8 cellular contexts compared by ENCODE assay signal in the genomic region with DNA sequence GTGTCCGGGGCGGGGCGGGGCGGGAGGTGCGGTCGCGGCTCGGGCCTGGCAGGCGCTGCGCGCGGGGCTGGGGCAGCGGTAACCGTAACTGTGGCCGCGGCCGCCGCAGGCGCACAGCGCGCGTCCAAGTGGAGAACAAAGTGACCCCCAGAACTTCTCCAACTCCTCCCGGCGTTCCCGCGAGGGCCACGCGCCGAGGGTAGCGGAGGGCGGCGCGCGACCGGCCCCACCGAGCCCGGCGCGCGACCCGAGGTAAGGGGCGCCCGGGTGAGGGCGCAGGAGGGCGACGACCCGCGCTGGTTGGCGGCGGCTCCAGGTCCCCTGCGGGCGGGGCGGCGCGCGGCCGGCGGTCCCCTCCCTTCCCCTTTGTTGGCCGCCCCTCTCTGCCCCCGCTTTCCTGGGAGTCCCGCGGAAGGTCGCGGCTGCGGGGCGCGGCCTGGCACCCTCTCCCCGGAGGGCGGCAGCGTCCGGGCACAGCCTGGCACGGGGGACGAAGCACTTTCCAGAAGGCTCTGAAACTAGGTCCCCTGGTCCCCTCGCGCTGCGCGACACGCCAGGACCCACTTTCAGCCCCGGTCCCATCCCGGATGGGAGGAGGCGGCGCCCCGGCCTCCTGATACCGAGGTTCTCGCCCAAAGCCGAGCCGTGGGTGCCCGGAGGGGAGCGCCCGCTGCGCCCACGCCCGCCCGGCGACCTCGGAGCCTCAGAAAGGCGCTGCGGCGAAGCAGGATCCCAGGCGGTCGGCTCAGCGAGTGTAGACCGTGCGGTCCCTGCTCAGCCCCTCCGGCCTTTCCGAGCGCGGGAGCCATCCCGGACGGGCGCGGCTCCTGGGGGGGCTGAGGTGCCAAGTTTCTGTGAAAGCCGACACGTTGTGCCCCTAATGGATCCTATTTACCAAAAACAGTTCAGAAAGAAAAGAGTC. TPM values are rescaled to one million over a fixed set of nuclear protein-coding genes. Genes with fewer than 3 reads are reported as not detected.
DNase-seq lines count a peak whose midpoint lies in the region; ATAC-seq and TF ChIP-seq lines count a peak whose summit lies in the region.

TSS of gene TIAM2 (plus strand) at position 75 of the 922 bp plus-strand sequence. CDS start 133,909 bp downstream, outside the sequence.

- no peaks in the 10 kb centered on the region for H3K9me3 Mint-ChIP-seq in H9
- H3K9me3 Mint-ChIP-seq in activated CD4-positive, alpha-beta memory T cell treated with anti-CD3 and anti-CD28 coated beads, Interleukin-2, amount 10 ng/mL, durations not matched to agents 7 days and 5 days = no peaks in the 10 kb centered on the region

- peak within 1 kb of the TSS; percentile 14 for H2BK120ac ChIP-seq in H9 (ENCODE audit: low read depth, low read length, poor library complexity, severe bottlenecking)

- peaks cover 19 to 26% of the 10 kb centered on the region in 2 experiments for H3K4me1 Mint-ChIP-seq in H9
- peaks cover 11% of the 10 kb centered on the region for H3K4me1 Mint-ChIP-seq in activated CD4-positive, alpha-beta memory T cell treated with anti-CD3 and anti-CD28 coated beads, Interleukin-2, amount 10 ng/mL, durations not matched to agents 7 days and 5 days

- peak within 1 kb of the TSS; percentile 87 for H3K14ac ChIP-seq in H9 (ENCODE audit: insufficient read depth, low read length)

- ATAC-seq in HG02610 (IDR thresholded peaks at IDR 0.05; ENCODE audit: unreplicated experiment) = no peak

- H3K4me3 ChIP-seq in AG09309 (ENCODE audit: control insufficient read depth, low read depth, low read length) (peak within 1 kb of the TSS; percentile 79), foreskin fibroblast (ENCODE audit: low read depth in 1 of 2, low read length in 2 of 2) (peak within 1 kb of the TSS; percentile 61 to 76), neuron (ENCODE audit: low read length) (peak within 1 kb of the TSS; percentile 67), urinary bladder (ENCODE audit: low read depth, low read length) (peak within 1 kb of the TSS; percentile 51)

- H2BK5ac ChIP-seq in H9 (ENCODE audit: insufficient read length, low read length) = no peak within 1 kb of the TSS

- H3K4me2 ChIP-seq in H9 (ENCODE audit: insufficient read depth, insufficient read length, low read length) = peak within 1 kb of the TSS; percentile 65

- no peak within 1 kb of the TSS for H2AFZ ChIP-seq in H9 (ENCODE audit: low read length)
- H2AFZ ChIP-seq in neuron (ENCODE audit: low read depth, low read length) = peak within 1 kb of the TSS; percentile 78

- no peak within 1 kb of the TSS for H2AK5ac ChIP-seq in H9 (ENCODE audit: insufficient read length, low read length)

- no peaks in the 10 kb centered on the region for H3K79me1 ChIP-seq in H9 (ENCODE audit: insufficient read depth, low read depth, low read length, poor library complexity, severe bottlenecking)

- H4K5ac ChIP-seq in H9 (ENCODE audit: insufficient read length, low read depth, low read length) = no peak within 1 kb of the TSS

- no CpG with 5 or more reads among the region's 114 CpGs for WGBS in H9 (ENCODE audit: extremely low coverage, insufficient read length, low lambda C conversion rate)
- WGBS in urinary bladder = under 1% methylated on average over 114 of the region's 114 CpGs

- no peak within 1 kb of the TSS for H3K23ac ChIP-seq in H9 (ENCODE audit: insufficient read length, low read depth, low read length)

- no peak within 1 kb of the TSS for H2BK12ac ChIP-seq in H9 (ENCODE audit: insufficient read length, low read depth, low read length)

- H3K56ac ChIP-seq in H9 (ENCODE audit: insufficient read length, low read depth, low read length) = no peak within 1 kb of the TSS

- H4K8ac ChIP-seq in H9 (replicated peaks; ENCODE audit: insufficient read length, low read depth, low read length) = no peak within 1 kb of the TSS

- no peak within 1 kb of the TSS for H3T11ph ChIP-seq in H9 (ENCODE audit: low read length)

- H3K36me3 ChIP-seq in neuron (ENCODE audit: insufficient read depth, low read length) (no peaks in the 10 kb centered on the region), urinary bladder (ENCODE audit: insufficient read depth) (no peaks in the 10 kb centered on the region)

- no peak within 1 kb of the TSS; the same call in 1 of the 2 replicates for H3K4ac ChIP-seq in H9 (ENCODE audit: low read depth, low read length)

- H2BK15ac ChIP-seq in H9 (ENCODE audit: low read depth, low read length) = no peak within 1 kb of the TSS

- H3K27ac ChIP-seq in H9 (ENCODE audit: insufficient read length, low read depth, low read length) (no peak within 1 kb of the TSS), urinary bladder (ENCODE audit: low read depth) (no peak within 1 kb of the TSS)

- H3K4me1 ChIP-seq in H9 (ENCODE audit: insufficient read depth, low read length) = no peaks in the 10 kb centered on the region; the same call in 1 of the 2 replicates
- H3K4me1 ChIP-seq in neuron (ENCODE audit: insufficient read depth, low read length) = peaks cover 12% of the 10 kb centered on the region
- no peaks in the 10 kb centered on the region for H3K4me1 ChIP-seq in urinary bladder (ENCODE audit: insufficient read depth)

- H3K9me3 ChIP-seq in H9 (ENCODE audit: control insufficient read depth, low read depth, low read length) (no peaks in the 10 kb centered on the region), neuron (ENCODE audit: low read length) (no peaks in the 10 kb centered on the region)

- no peaks in the 10 kb centered on the region for H3K79me2 ChIP-seq in H9 (ENCODE audit: insufficient read depth, low read length)

- CTCF ChIA-PET in activated CD4-positive, alpha-beta memory T cell treated with anti-CD3 and anti-CD28 coated beads, Interleukin-2, amount 10 ng/mL, durations not matched to agents 7 days and 5 days (lab: Charles Lee) = no interaction called here

- peaks cover 12% of the 10 kb centered on the region for H3K23me2 ChIP-seq in H9 (ENCODE audit: insufficient read length, low read depth, low read length, poor library complexity, severe bottlenecking)

- peak within 1 kb of the TSS in 1 of 3 experiments; percentile 87; a peak in 2 of 7 replicates for H3K27ac Mint-ChIP-seq in H9
- no peak within 1 kb of the TSS for H3K27ac Mint-ChIP-seq in activated CD4-positive, alpha-beta memory T cell treated with anti-CD3 and anti-CD28 coated beads, Interleukin-2, amount 10 ng/mL, durations not matched to agents 7 days and 5 days

- POLR2A ChIA-PET in activated CD4-positive, alpha-beta memory T cell treated with anti-CD3 and anti-CD28 coated beads, Interleukin-2, amount 10 ng/mL, durations not matched to agents 7 days and 5 days (lab: Charles Lee) = no interaction called here

- DNase-seq in AG09309 (ENCODE audit: low read depth) (no peak), H9 (peak; percentile 79), foreskin fibroblast (peak in 1 of 2 donors; percentile 64), G401 (ENCODE audit: low spot score) (no peak)
- DNase-seq in activated CD4-positive, alpha-beta memory T cell treated with anti-CD3 and anti-CD28 coated beads, Interleukin-2, amount 10 ng/mL, durations not matched to agents 7 days and 5 days = peak; percentile 37

- peak within 1 kb of the TSS; percentile 59 for H3K9ac ChIP-seq in H9 (ENCODE audit: extremely low read depth, insufficient read length, low read length)

- no peak within 1 kb of the TSS for H2BK20ac ChIP-seq in H9 (ENCODE audit: low read depth, low read length, poor library complexity, severe bottlenecking)

- H4K20me1 ChIP-seq in H9 (ENCODE audit: control insufficient read depth, insufficient read depth, insufficient read length) = no peaks in the 10 kb centered on the region

- in situ Hi-C loops in G401 (cut with HindIII; ENCODE audit: low sequenced_read_pairs) = no loop called here

- H3K4me3 Mint-ChIP-seq in H9 = peak within 1 kb of the TSS; percentile 78 to 87
- peak within 1 kb of the TSS; percentile 65 for H3K4me3 Mint-ChIP-seq in activated CD4-positive, alpha-beta memory T cell treated with anti-CD3 and anti-CD28 coated beads, Interleukin-2, amount 10 ng/mL, durations not matched to agents 7 days and 5 days

- H3K27me3 ChIP-seq in H9 (ENCODE audit: insufficient read depth, low read length) (no peaks in the 10 kb centered on the region), neuron (ENCODE audit: insufficient read depth, low read length) (no peaks in the 10 kb centered on the region)

- H3K18ac ChIP-seq in H9 (ENCODE audit: insufficient read length, low read depth, low read length) = peak within 1 kb of the TSS; percentile 72

- TF ChIP-seq CTCF in AG09309 (IDR thresholded peaks at IDR 0.05; ENCODE audit: control insufficient read depth, insufficient read depth, low read depth, low read length, missing control alignments) = no peak
- no peak; the same call in 2 of the 3 replicates for TF ChIP-seq CTCF in H9 (conservative IDR thresholded peaks at IDR 0.05)
- no peak for TF ChIP-seq CTCF in foreskin fibroblast (IDR thresholded peaks at IDR 0.05; ENCODE audit: low read depth, low read length)

- H3K36me3 Mint-ChIP-seq in H9 (ENCODE audit: insufficient read depth in 1 of 3, low read depth in 3 of 3) = no peaks in the 10 kb centered on the region; a peak in 1 of 7 replicates
- no peaks in the 10 kb centered on the region for H3K36me3 Mint-ChIP-seq in activated CD4-positive, alpha-beta memory T cell treated with anti-CD3 and anti-CD28 coated beads, Interleukin-2, amount 10 ng/mL, durations not matched to agents 7 days and 5 days (ENCODE audit: low read depth)

- peaks cover 27% of the 10 kb centered on the region for H3K27me3 Mint-ChIP-seq in H9 (ENCODE audit: low read depth)
- peaks cover 20% of the 10 kb centered on the region for H3K27me3 Mint-ChIP-seq in activated CD4-positive, alpha-beta memory T cell treated with anti-CD3 and anti-CD28 coated beads, Interleukin-2, amount 10 ng/mL, durations not matched to agents 7 days and 5 days

- no peak within 1 kb of the TSS for H4K91ac ChIP-seq in H9 (ENCODE audit: insufficient read length, low read depth, low read length)

RNA-seq across cellular contexts. Expression of gene TIAM2, which starts in this region (rescaled TPM):
- 5.0 and 6.3 TPM in 2 replicates for total RNA-seq in H9 (2021)
- 1 to 10 TPM; 6.1 to 8.3 TPM for total RNA-seq in activated CD4-positive, alpha-beta memory T cell treated with anti-CD3 and anti-CD28 coated beads, Interleukin-2, amount 10 ng/mL, durations not matched to agents 7 days and 5 days
- 26.8 TPM for total RNA-seq in urinary bladder
- 12.1 TPM for polyA plus RNA-seq in urinary bladder
- 8.3 and 8.4 TPM in 2 replicates for total RNA-seq in G401 (2014; rRNA removed; shearing (Covaris generic))

Comparison
In these comparisons a context has a peak if more than half of its experiments do, and no peak if none do; other contexts are left out.
1. DNase-seq: peak in H9 (single experiment) and activated CD4-positive, alpha-beta memory T cell treated with anti-CD3 and anti-CD28 coated beads, Interleukin-2, amount 10 ng/mL, durations not matched to agents 7 days and 5 days (single experiment); none in AG09309 (single experiment) and G401 (single experiment).
2. Peak in every context shown above with its lines, with median percentiles within 50 percentile points of each other: H3K4me3 ChIP-seq.